ENCODE assay signal across 8 cellular contexts in the genomic region with DNA sequence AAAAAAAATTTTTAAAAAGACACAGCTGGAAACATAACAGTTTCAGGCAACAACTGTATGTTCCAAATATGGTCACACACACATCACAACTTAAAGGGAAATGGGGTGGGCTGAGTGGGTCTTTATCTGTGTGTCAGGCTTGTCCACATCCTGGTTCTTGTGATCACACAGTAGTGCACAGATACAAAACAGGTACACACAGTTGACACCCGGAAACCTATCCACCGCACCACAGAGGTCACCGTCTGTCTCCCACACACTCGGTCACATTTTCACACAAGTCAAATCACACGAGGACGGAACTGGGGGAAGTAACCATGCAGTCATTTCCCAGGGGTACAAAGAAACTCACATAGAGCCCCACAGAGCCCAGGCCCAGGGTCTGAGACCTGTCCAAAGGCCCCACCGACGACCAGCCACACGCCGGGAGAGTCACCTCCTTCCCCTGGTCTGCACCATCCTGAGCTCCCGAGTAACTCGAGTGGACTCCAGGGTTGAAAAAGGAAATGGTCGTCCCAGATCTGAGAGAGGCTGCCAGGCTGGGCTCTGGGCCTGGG. TPM values are rescaled to one million over a fixed set of nuclear protein-coding genes. Genes with fewer than 3 reads are reported as not detected.
A peak's percentile ranks its signal among the peaks of the same experiment; 100 is the strongest.
DNase-seq lines count a peak whose midpoint lies in the region; ATAC-seq lines count a peak whose summit lies in the region.

No MANE protein-coding gene starts in this region.

- ATAC-seq in GM19351 (IDR thresholded peaks at IDR 0.05; ENCODE audit: unreplicated experiment) = peak; percentile 48
- ATAC-seq in HG03460 (IDR thresholded peaks at IDR 0.05; ENCODE audit: unreplicated experiment) = peak; percentile 40
- peak; percentile 28 to 56 for ATAC-seq in naive B cell (ENCODE audit: low read depth in 2 of 2)

- H3K27me3 Mint-ChIP-seq in naive B cell = no peaks in the 10 kb centered on the region

- peak overlapping the region; percentile 96 to 100 (median 96) for H3K27ac Mint-ChIP-seq in naive B cell

- H3K4me1 Mint-ChIP-seq in naive B cell = peaks cover 49 to 65% (median 58%) of the 10 kb centered on the region in 3 donors

- H3K9me3 Mint-ChIP-seq in naive B cell = peaks cover 0 to 4% (median 0%) of the 10 kb centered on the region in 7 donors

- H3K4me3 Mint-ChIP-seq in naive B cell = peak overlapping the region; percentile 66 to 92 (median 88)

- DNase-seq in activated T-cell treated with anti-CD3 and anti-CD28 coated beads for 1 hour (ENCODE audit: low read depth) = peak; percentile 52
- DNase-seq in naive B cell = peak; percentile 69
- no peak for DNase-seq in COR-L47 (lab: John Stamatoyannopoulos, UW)
- DNase-seq in NCI-H1436 treated with DMSO at 0.1 percent for 48 hours (lab: John Stamatoyannopoulos, UW) = no peak
- no peak for DNase-seq in NCI-H187 treated with DMSO at 0.1 percent for 48 hours (lab: John Stamatoyannopoulos, UW)
- no peak for DNase-seq in NCI-H526 (lab: John Stamatoyannopoulos, UW)

- peaks cover 0 to 4% of the 10 kb centered on the region in 2 donors for H3K36me3 Mint-ChIP-seq in naive B cell

RNA-seq across cellular contexts. Expression of a gene that starts 1.4 kb away (rescaled TPM):
- 10 to 100 TPM in 5 of 6 donors, 1 to 10 TPM in 1; 7.8 to 30.7 (median 15.1) TPM for polyA plus RNA-seq in naive B cell (ENCODE audit: low read depth in 6 of 6)

RNA-seq across cellular contexts. Expression of a gene that starts 2.3 kb away (rescaled TPM):
- polyA plus RNA-seq in naive B cell (ENCODE audit: low read depth in 6 of 6) = 1 to 10 TPM in 1 of 6 donors, under 1 TPM in 3, not detected in 2; 0.39 to 1.1 (median 0.65) TPM

RNA-seq across cellular contexts. Expression of a gene that starts 6.8 kb away (rescaled TPM):
- polyA plus RNA-seq in naive B cell (ENCODE audit: low read depth in 6 of 6) = 1 to 10 TPM in 3 of 6 donors, under 1 TPM in 3; 0.69 to 1.2 (median 0.92) TPM

RNA-seq across cellular contexts. Expression of a gene that starts 15.0 kb away (rescaled TPM):
- polyA plus RNA-seq in naive B cell (ENCODE audit: low read depth in 6 of 6) = 100 to 1,000 TPM; 141 to 177 (median 159) TPM

RNA-seq across cellular contexts. Expression of a gene that starts 18.6 kb away (rescaled TPM):
- polyA plus RNA-seq in naive B cell (ENCODE audit: low read depth in 6 of 6) = 10 to 100 TPM; 14.7 to 37.0 (median 23.8) TPM

Comparison
In these comparisons a context has a peak if more than half of its experiments do, and no peak if none do; other contexts are left out.
1. DNase-seq: peak in activated T-cell treated with anti-CD3 and anti-CD28 coated beads for 1 hour (single experiment) and naive B cell (single experiment); none in COR-L47 (single experiment), NCI-H1436 treated with DMSO at 0.1 percent for 48 hours (single experiment), NCI-H187 treated with DMSO at 0.1 percent for 48 hours (single experiment) and NCI-H526 (0 of 2).
2. Peak in every context shown above with its lines, with median percentiles within 50 percentile points of each other: ATAC-seq.